8 cellular contexts compared by ENCODE assay signal in genomic region chr2:37892436-37893114, GRCh38. TPM values are rescaled to one million over a fixed set of nuclear protein-coding genes. Genes with fewer than 3 reads are reported as not detected.
A peak's percentile ranks its signal among the peaks of the same experiment; 100 is the strongest.
DNase-seq lines count a peak whose midpoint lies in the region; ATAC-seq, FAIRE-seq and TF ChIP-seq lines count a peak whose summit lies in the region.

No MANE protein-coding gene starts in this region.

- peak; percentile 68 for FAIRE-seq in GM12878 (lab: Jason Lieb, UNC)

- no peak for TF ChIP-seq RAD21 in GM12878 (IDR thresholded peaks at IDR 0.05; ENCODE audit: insufficient read depth, low read depth, low read length)

- peak in 1 of 2 experiments; percentile 23; a peak in 1 of 4 replicates for TF ChIP-seq EP300 in GM12878 (IDR thresholded peaks at IDR 0.05; ENCODE audit: borderline replicate concordance in 1 of 2, control insufficient read depth in 1 of 2, low read depth in 2 of 2, low read length in 2 of 2)

- H4K20me1 ChIP-seq in GM12878 (ENCODE audit: control insufficient read depth, insufficient read depth): no peaks in the 10 kb centered on the region
- H4K20me1 ChIP-seq in neural progenitor cell (ENCODE audit: low read depth): no peaks in the 10 kb centered on the region

- H3K4me3 ChIP-seq in HL-60 (replicated peaks; ENCODE audit: insufficient read depth, low read length) (no peak overlapping the region), GM12878 (peak overlapping the region; percentile 22; the same call in 1 of the 2 replicates), neural progenitor cell (no peak overlapping the region)

- H3K27ac Mint-ChIP-seq in neural progenitor cell: no peak overlapping the region

- no peak for TF ChIP-seq POLR2A in GM12878 (IDR thresholded peaks at IDR 0.05; ENCODE audit: low read depth, low read length)

- H3K4me1 ChIP-seq in GM12878 (ENCODE audit: control insufficient read depth, insufficient read depth, low read length) (peaks cover 43% of the 10 kb centered on the region), neural progenitor cell (no peaks in the 10 kb centered on the region)

- H3K9me3 ChIP-seq in GM12878 (replicated peaks; ENCODE audit: control insufficient read depth, insufficient read depth, low read length): peaks cover 2% of the 10 kb centered on the region; the same call in 1 of the 3 replicates
- H3K9me3 ChIP-seq in neural progenitor cell (ENCODE audit: low read depth): no peaks in the 10 kb centered on the region

- DNase-seq in GM10248 (ENCODE audit: extremely low spot score) (peak; percentile 56), HL-60 (ENCODE audit: low read depth in 1 of 2, low spot score in 1 of 2) (peak; percentile 57 to 75), GM12878 (ENCODE audit: low read depth, low spot score) (peak; percentile 69), neural progenitor cell (ENCODE audit: low spot score) (no peak), NCI-H2171 treated with DMSO at 0.1 percent for 48 hours (lab: John Stamatoyannopoulos, UW) (no peak), DMS53 (lab: John Stamatoyannopoulos, UW) (no peak)
- DNase-seq in stimulated activated CD4-positive, alpha-beta T cell treated with anti-CD3 and anti-CD28 coated beads, Interleukin-12 subunit alpha, Interleukin-12 subunit beta, amount 100 ng/mL, for 4 hours: no peak

- H3K27me3 ChIP-seq in HL-60 (ENCODE audit: insufficient read depth, poor library complexity, severe bottlenecking) (no peaks in the 10 kb centered on the region), GM12878 (replicated peaks in 1 of 2; ENCODE audit: control insufficient read depth in 2 of 2, insufficient read depth in 2 of 2, low read length in 1 of 2) (no peaks in the 10 kb centered on the region), neural progenitor cell (no peaks in the 10 kb centered on the region)

- CTCF ChIA-PET in GM10248 (lab: Yijun Ruan, JAX): interaction anchor here (1.1 to 1.3 kb wide), 4 partner anchors 15 to 497 kb away, joined by 3 to 12 read pairs (median 6); no protein-coding TSS in a partner anchor
- CTCF ChIA-PET in GM12878 (lab: Yijun Ruan, JAX): interaction anchor here (0.6 to 7.3 kb wide), 15 partner anchors 16 to 801 kb away, joined by 3 to 82 read pairs (median 4); partner anchors contain the start of gene RMDN2

- H2AFZ ChIP-seq in GM12878 (ENCODE audit: control insufficient read depth, low read depth, low read length) (peak overlapping the region; percentile 29; the same call in 1 of the 2 replicates), neural progenitor cell (replicated peaks) (no peak overlapping the region)

- POLR2A ChIA-PET in GM10248 (lab: Yijun Ruan, JAX): interaction anchor here (1.3 kb wide), 1 partner anchor 859 kb away, joined by 3 read pairs; the partner anchor contains the start of gene SRSF7
- POLR2A ChIA-PET in GM12878 (lab: Charles Lee): interaction anchor here (0.7 to 1.4 kb wide), 4 partner anchors 38 to 293 kb away, joined by 3 to 4 read pairs (median 4); no protein-coding TSS in a partner anchor

- H3K36me3 ChIP-seq in GM12878 (ENCODE audit: control insufficient read depth in 2 of 2, insufficient read depth in 2 of 2, low read length in 1 of 2) (no peaks in the 10 kb centered on the region), neural progenitor cell (no peaks in the 10 kb centered on the region)

- RAD21 ChIA-PET in GM12878 (lab: Charles Lee; ENCODE audit: unreplicated experiment): interaction anchor here (0.8 to 1.2 kb wide), 12 partner anchors 15 to 515 kb away, joined by 3 to 7 read pairs (median 4); partner anchors contain the start of gene RMDN2

- H3K9ac ChIP-seq in GM12878 (ENCODE audit: control insufficient read depth, insufficient read depth, low read length): 0 out of 2 replicates have a peak overlapping the region, but pooled peaks have one; percentile 22
- no peak overlapping the region for H3K9ac ChIP-seq in neural progenitor cell

- BruUV-seq in GM12878 (replicated peaks; lab: Mats Ljungman, UMichigan): no TSS peak

- H3K79me2 ChIP-seq in GM12878 (ENCODE audit: control insufficient read depth, insufficient read depth, low read length) (no peaks in the 10 kb centered on the region), neural progenitor cell (ENCODE audit: low read depth) (no peaks in the 10 kb centered on the region)

- H3F3A ChIP-seq in neural progenitor cell (ENCODE audit: low read depth): no peaks in the 10 kb centered on the region

- intact Hi-C loops in GM12878 (cut with micrococcal nuclease; ENCODE audit: unreplicated experiment): loop anchor here (1.0 to 10.0 kb wide), 8 partner anchors 33 to 480 kb away; partner anchors contain the start of genes CDC42EP3, CYP1B1 and RMDN2

- ATAC-seq in GM21447 (IDR thresholded peaks at IDR 0.05; ENCODE audit: unreplicated experiment): peak; percentile 81
- ATAC-seq in GM12878: peak; percentile 83

- peaks cover 2% of the 10 kb centered on the region for H3K9me3 Mint-ChIP-seq in neural progenitor cell

- H3K4me3 Mint-ChIP-seq in neural progenitor cell: no peak overlapping the region

- SMC1A ChIA-PET in GM12878 (lab: Charles Lee; ENCODE audit: uncharacterized antibody, unreplicated experiment): interaction anchor here (0.7 to 2.3 kb wide), 17 partner anchors 11 to 1169 kb away, joined by 3 to 18 read pairs (median 4); no protein-coding TSS in a partner anchor

- H3K27ac ChIP-seq in HL-60 (replicated peaks) (peak overlapping the region; percentile 57), GM12878 (ENCODE audit: control insufficient read depth, insufficient read depth) (peak overlapping the region; percentile 82), neural progenitor cell (no peak overlapping the region)

- 2% methylated on average over 7 of the region's 7 CpGs for WGBS in GM12878 (ENCODE audit: insufficient coverage, insufficient replicate concordance, low lambda C conversion rate, missing lambda C conversion rate)

- H3K36me3 Mint-ChIP-seq in neural progenitor cell: no peaks in the 10 kb centered on the region

- in situ Hi-C loops in GM12878 (cut with MboI): no loop called here

- peak overlapping the region; percentile 43 for H3K4me2 ChIP-seq in GM12878 (ENCODE audit: control insufficient read depth, insufficient read depth)
- no peak overlapping the region for H3K4me2 ChIP-seq in neural progenitor cell

- TF ChIP-seq CTCF in GM10248 (IDR thresholded peaks at IDR 0.05; ENCODE audit: control extremely low read depth, extremely low read depth, low read depth, missing control alignments) (no peak), HL-60 (IDR thresholded peaks at IDR 0.05; ENCODE audit: insufficient read depth, low read length) (no peak), GM12878 (IDR thresholded peaks at IDR 0.05 in 2 of 3, conservative IDR thresholded peaks at IDR 0.05 in 1 of 3; ENCODE audit: control insufficient read depth in 2 of 3, extremely low read depth in 1 of 3, insufficient read depth in 1 of 3, low read depth in 3 of 3, low read length in 3 of 3) (no peak), neural progenitor cell (IDR thresholded peaks at IDR 0.05) (no peak)

- no peaks in the 10 kb centered on the region for H3K27me3 Mint-ChIP-seq in neural progenitor cell (ENCODE audit: insufficient read depth, low read depth)

- H3K4me1 Mint-ChIP-seq in neural progenitor cell: no peaks in the 10 kb centered on the region

TF ChIP-seq in GM12878, 131 proteins besides CTCF, POLR2A, EP300 and RAD21 (continues in another document):
- peak; percentile 38 for TF ChIP-seq SP1 (IDR thresholded peaks at IDR 0.05; ENCODE audit: low read depth, low read length)
- no peak for TF ChIP-seq FOS (IDR thresholded peaks at IDR 0.05; ENCODE audit: borderline replicate concordance, extremely low read depth, insufficient read length)
- TF ChIP-seq, protein P1, sequence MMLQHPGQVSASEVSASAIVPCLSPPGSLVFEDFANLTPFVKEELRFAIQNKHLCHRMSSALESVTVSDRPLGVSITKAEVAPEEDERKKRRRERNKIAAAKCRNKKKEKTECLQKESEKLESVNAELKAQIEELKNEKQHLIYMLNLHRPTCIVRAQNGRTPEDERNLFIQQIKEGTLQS (IDR thresholded peaks at IDR 0.05; ENCODE audit: borderline replicate concordance, extremely low read depth, low read depth, low read length): no peak
- peak; percentile 77 for TF ChIP-seq CREB1 (IDR thresholded peaks at IDR 0.05; ENCODE audit: low read depth)
- no peak for TF ChIP-seq ZNF274 (IDR thresholded peaks at IDR 0.05; ENCODE audit: insufficient read depth, insufficient read length)
- TF ChIP-seq, protein P2, sequence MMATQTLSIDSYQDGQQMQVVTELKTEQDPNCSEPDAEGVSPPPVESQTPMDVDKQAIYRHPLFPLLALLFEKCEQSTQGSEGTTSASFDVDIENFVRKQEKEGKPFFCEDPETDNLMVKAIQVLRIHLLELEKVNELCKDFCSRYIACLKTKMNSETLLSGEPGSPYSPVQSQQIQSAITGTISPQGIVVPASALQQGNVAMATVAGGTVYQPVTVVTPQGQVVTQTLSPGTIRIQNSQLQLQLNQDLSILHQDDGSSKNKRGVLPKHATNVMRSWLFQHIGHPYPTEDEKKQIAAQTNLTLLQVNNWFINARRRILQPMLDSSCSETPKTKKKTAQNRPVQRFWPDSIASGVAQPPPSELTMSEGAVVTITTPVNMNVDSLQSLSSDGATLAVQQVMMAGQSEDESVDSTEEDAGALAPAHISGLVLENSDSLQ (IDR thresholded peaks at IDR 0.05): peak; percentile 96
- TF ChIP-seq KLF5 (IDR thresholded peaks at IDR 0.05; ENCODE audit: partially characterized antibody): no peak
- no peak for TF ChIP-seq SUZ12 (IDR thresholded peaks at IDR 0.05; ENCODE audit: unreplicated experiment)
- no peak; the same call in 1 of the 2 replicates for TF ChIP-seq FOXK2 (IDR thresholded peaks at IDR 0.05)
- no peak for TF ChIP-seq YY1 (IDR thresholded peaks at IDR 0.05; ENCODE audit: low read depth, low read length)
- 0 out of 2 replicates have a peak, but pooled peaks have one; percentile 45 for TF ChIP-seq CBX5 (IDR thresholded peaks at IDR 0.05; ENCODE audit: low read depth)

RNA-seq across cellular contexts. Expression of gene RMDN2, which starts 32.5 kb away (rescaled TPM):
- total RNA-seq in GM12878 (2013; cell fraction: nucleolus; rRNA removed): 68.2 and 74.3 TPM in 2 replicates
- total RNA-seq in GM12878 (2014; rRNA removed) (7.8 and 8.7 TPM in 2 replicates), GM12878 (2014; rRNA removed; fragmentation: Illumina TruSeq; extraction: Trizol) (11.7 and 12.4 TPM in 2 replicates), GM12878 (2021) (7.3 and 9.3 TPM in 2 replicates), neural progenitor cell (ENCODE audit: low replicate concordance) (3.7 and 10.3 TPM in 2 replicates)
- 4.2 TPM for polyA plus RNA-seq in GM12878 (2011; ENCODE audit: low read depth)
- polyA plus RNA-seq in GM12878 (2011; rRNA removed) (2.6 and 4.0 TPM in 2 replicates), GM12878 (2014; fragmentation: Illumina TruSeq; extraction: Trizol) (11.1 and 15.6 TPM in 2 replicates), GM12878 (2014; fragmentation: Nextera tagmentation; extraction: Ambion mirVana) (1 to 10 TPM; 6.6 to 9.1 TPM), GM12878 (2014; rRNA removed) (5.8 and 7.5 TPM in 2 replicates), GM12878 (2016; fragmentation: Nextera tagmentation; extraction: Ambion mirVana) (10 to 100 TPM; 11.3 to 11.4 TPM)
- polyA plus RNA-seq in GM12878 (2011; cell fraction: cytosol; rRNA removed): 0.52 and 0.55 TPM in 2 replicates
- polyA plus RNA-seq in GM12878 (2011; cell fraction: nucleus; rRNA removed): 2.0 and 2.6 TPM in 2 replicates
- polyA plus RNA-seq in GM12878 (2012): 4.8 and 6.8 TPM in 2 replicates
- 1.6 and 1.7 TPM in 2 replicates for polyA minus RNA-seq in GM12878 (2011; rRNA and poly(A)+ RNA removed)
- 1.1 and 1.5 TPM in 2 replicates for polyA minus RNA-seq in GM12878 (2011; cell fraction: cytosol; rRNA and poly(A)+ RNA removed)
- polyA minus RNA-seq in GM12878 (2011; cell fraction: nucleus; rRNA and poly(A)+ RNA removed): 2.3 and 4.8 TPM in 2 replicates

Comparison
In these comparisons a context has a peak if more than half of its experiments do, and no peak if none do; other contexts are left out.
1. DNase-seq: peak in GM10248 (single experiment), HL-60 (2 of 2) and GM12878 (single experiment); none in neural progenitor cell (single experiment), NCI-H2171 treated with DMSO at 0.1 percent for 48 hours (single experiment), DMS53 (single experiment) and stimulated activated CD4-positive, alpha-beta T cell treated with anti-CD3 and anti-CD28 coated beads, Interleukin-12 subunit alpha, Interleukin-12 subunit beta, amount 100 ng/mL, for 4 hours (single experiment).